14 cellular contexts compared by ENCODE assay signal in genomic region chr22:47012589-47013365, GRCh38.
A peak's percentile ranks its signal among the peaks of the same experiment; 100 is the strongest.
DNase-seq lines count a peak whose midpoint lies in the region; ATAC-seq, FAIRE-seq and TF ChIP-seq lines count a peak whose summit lies in the region.
"Had no signal": no experiment of that assay in that cellular context is flagged by ENCODE, and none has a peak within 500 bp of the region (broad histone marks: within the 10 kb centered on the region; RNA-seq: fewer than 3 reads in every experiment).

No MANE protein-coding gene starts in this region.

- no peak overlapping the region for H3K4me2 ChIP-seq in H1 (ENCODE audit: insufficient read depth in 1 of 2, low read depth in 2 of 2, low read length in 2 of 2)
- H3K4me2 ChIP-seq: A549 had no signal

- peaks cover 0 to 5% (median 2%) of the 10 kb centered on the region in 4 experiments; a peak in 2 of 8 replicates for H3K36me3 ChIP-seq in H1 (ENCODE audit: control insufficient read depth in 2 of 4, insufficient read depth in 4 of 4, low read length in 3 of 4)
- no peaks in the 10 kb centered on the region for H3K36me3 ChIP-seq in CD8-positive, alpha-beta memory T cell (ENCODE audit: insufficient read depth, low read length)

- peaks cover 3% of the 10 kb centered on the region for H3K4me1 Mint-ChIP-seq in osteocyte (ENCODE audit: unreplicated experiment)
- H3K4me1 Mint-ChIP-seq in CD8-positive, alpha-beta memory T cell, result peaks cover 15 to 29% (median 28%) of the 10 kb centered on the region in 3 donors

- no peak overlapping the region for H3K4me3 ChIP-seq in H1 (ENCODE audit: extremely low read depth in 1 of 4, insufficient read depth in 2 of 4, low read depth in 3 of 4, low read length in 4 of 4)
- no peak overlapping the region for H3K4me3 ChIP-seq in CD8-positive, alpha-beta memory T cell (ENCODE audit: low read length)
- H3K4me3 ChIP-seq: A549, dorsolateral prefrontal cortex had no signal

- H3K27me3 ChIP-seq in H1 (replicated peaks in 1 of 4; ENCODE audit: control insufficient read depth in 3 of 4, extremely low read depth in 1 of 4, insufficient read depth in 3 of 4, low read length in 3 of 4), result no peaks in the 10 kb centered on the region
- H3K27me3 ChIP-seq in CD8-positive, alpha-beta memory T cell (ENCODE audit: insufficient read depth, low read length, poor library complexity, severe bottlenecking), result no peaks in the 10 kb centered on the region
- H3K27me3 ChIP-seq: dorsolateral prefrontal cortex had no signal

- no peak overlapping the region for H3K56ac ChIP-seq in H1 (replicated peaks; ENCODE audit: insufficient read length, low read depth, low read length)

- H2BK20ac ChIP-seq in H1 (ENCODE audit: low read length), result no peak overlapping the region

- H3K23ac ChIP-seq in H1 (ENCODE audit: insufficient read length), result no peak overlapping the region

- H2AK5ac ChIP-seq in H1 (ENCODE audit: low read depth, low read length), result no peak overlapping the region

- WGBS in H1 (ENCODE audit: extremely low coverage in 1 of 2, insufficient coverage in 1 of 2, insufficient read length in 1 of 2, insufficient replicate concordance in 2 of 2, low coverage in 1 of 2, low lambda C conversion rate in 2 of 2, missing lambda C conversion rate in 1 of 2), 2 experiments, result 91% methylated on average over 20 of the region's 20 CpGs; no CpG with 5 or more reads in 1 of the 2 experiments

- H3K9me3 Mint-ChIP-seq in osteocyte (ENCODE audit: unreplicated experiment), result no peaks in the 10 kb centered on the region
- no peaks in the 10 kb centered on the region for H3K9me3 Mint-ChIP-seq in CD8-positive, alpha-beta memory T cell
- H3K9me3 Mint-ChIP-seq: stimulated activated naive CD8-positive, alpha-beta T cell treated with anti-CD3 and anti-CD28 coated beads, Interleukin-15, Interleukin-2, amounts not matched to agents 100 ng/mL and 50 ng/mL, for 24 hours had no signal

- H3K27me3 Mint-ChIP-seq in osteocyte (ENCODE audit: unreplicated experiment), result no peaks in the 10 kb centered on the region
- H3K27me3 Mint-ChIP-seq in CD8-positive, alpha-beta memory T cell, result peaks cover 0 to 1% of the 10 kb centered on the region in 2 donors
- H3K27me3 Mint-ChIP-seq: stimulated activated naive CD8-positive, alpha-beta T cell treated with anti-CD3 and anti-CD28 coated beads, Interleukin-15, Interleukin-2, amounts not matched to agents 100 ng/mL and 50 ng/mL, for 24 hours had no signal

- no peaks in the 10 kb centered on the region for H3K79me2 ChIP-seq in H1 (ENCODE audit: control insufficient read depth in 1 of 2, insufficient read depth in 2 of 2, low read length in 2 of 2)

- H3K23me2 ChIP-seq in H1 (ENCODE audit: low read depth, low read length), result peaks cover 5% of the 10 kb centered on the region; the same call in 1 of the 2 replicates

- H4K8ac ChIP-seq in H1 (ENCODE audit: extremely low read depth, insufficient read depth, low read length), result no peak overlapping the region

- H3K18ac ChIP-seq in H1 (ENCODE audit: extremely low read depth, low read length), result no peak overlapping the region

- TF ChIP-seq POLR2A in H1 (IDR thresholded peaks at IDR 0.05; ENCODE audit: control extremely low read depth in 1 of 2, low read depth in 2 of 2, low read length in 2 of 2), result no peak

- peak; percentile 45 for FAIRE-seq in H1 (lab: Jason Lieb, UNC)
- FAIRE-seq: A549 had no signal

- H4K20me1 ChIP-seq in H1 (replicated peaks in 1 of 2; ENCODE audit: control insufficient read depth in 1 of 2, insufficient read depth in 2 of 2, low read length in 2 of 2), result peaks cover 6 to 9% of the 10 kb centered on the region in 2 experiments

- no peak overlapping the region for H3K9ac ChIP-seq in H1 (replicated peaks in 1 of 4; ENCODE audit: extremely low read depth in 1 of 4, low read depth in 3 of 4, low read length in 3 of 4)

- TF ChIP-seq EP300 in H1 (IDR thresholded peaks at IDR 0.05; ENCODE audit: borderline replicate concordance in 1 of 2, low read depth in 2 of 2, low read length in 2 of 2), result no peak

- no peak overlapping the region for H2BK15ac ChIP-seq in H1 (ENCODE audit: low read length)

- H4K5ac ChIP-seq in H1 (ENCODE audit: insufficient read length, low read depth, low read length), result no peak overlapping the region

- POLR2A ChIA-PET in H1 (lab: Charles Lee; ENCODE audit: partially characterized antibody), result interaction anchor here (1.4 kb wide), 1 partner anchor 23 kb away, joined by 5 read pairs; no protein-coding TSS in a partner anchor
- POLR2A ChIA-PET in CD8-positive, alpha-beta memory T cell (lab: Charles Lee), result no interaction called here

- CTCF ChIA-PET in H1 (lab: Charles Lee; ENCODE audit: partially characterized antibody), result interaction anchor here (0.9 to 3.0 kb wide), 21 partner anchors 10 to 210 kb away, joined by 3 to 16 read pairs (median 5); no protein-coding TSS in a partner anchor
- CTCF ChIA-PET in CD8-positive, alpha-beta memory T cell (lab: Charles Lee), result no interaction called here

- H2BK120ac ChIP-seq in H1 (replicated peaks; ENCODE audit: low read depth, low read length), result no peak overlapping the region

- H3K4me3 Mint-ChIP-seq in osteocyte (ENCODE audit: unreplicated experiment), result no peak overlapping the region
- peak overlapping the region in 1 of 7 donors; percentile 40 for H3K4me3 Mint-ChIP-seq in CD8-positive, alpha-beta memory T cell
- H3K4me3 Mint-ChIP-seq: stimulated activated naive CD8-positive, alpha-beta T cell treated with anti-CD3 and anti-CD28 coated beads, Interleukin-15, Interleukin-2, amounts not matched to agents 100 ng/mL and 50 ng/mL, for 24 hours had no signal

- TF ChIP-seq CTCF in H1 (IDR thresholded peaks at IDR 0.05; ENCODE audit: control extremely low read depth in 1 of 3, insufficient read depth in 1 of 3, low read depth in 1 of 3, low read length in 3 of 3) (peak; percentile 28 to 52 (median 41)), osteocyte (IDR thresholded peaks at IDR 0.05) (peak; percentile 19)

- no peak overlapping the region for H2AFZ ChIP-seq in H1 (ENCODE audit: low read length)

- H3K14ac ChIP-seq in H1 (ENCODE audit: insufficient read length), result no peak overlapping the region

- no peak overlapping the region for H3K4ac ChIP-seq in H1 (replicated peaks; ENCODE audit: insufficient read length, low read depth, low read length)

- H2BK5ac ChIP-seq in H1 (ENCODE audit: low read depth, low read length), result no peak overlapping the region

- H3K36me3 Mint-ChIP-seq in osteocyte (ENCODE audit: unreplicated experiment), result no peaks in the 10 kb centered on the region
- peaks cover 0 to 32% (median 3%) of the 10 kb centered on the region in 3 donors for H3K36me3 Mint-ChIP-seq in CD8-positive, alpha-beta memory T cell

- no peak overlapping the region for H3K27ac Mint-ChIP-seq in osteocyte (ENCODE audit: unreplicated experiment)
- peak overlapping the region in 2 of 8 donors; percentile 71 to 93 for H3K27ac Mint-ChIP-seq in CD8-positive, alpha-beta memory T cell
- H3K27ac Mint-ChIP-seq: stimulated activated naive CD8-positive, alpha-beta T cell treated with anti-CD3 and anti-CD28 coated beads, Interleukin-15, Interleukin-2, amounts not matched to agents 100 ng/mL and 50 ng/mL, for 24 hours had no signal

- no peaks in the 10 kb centered on the region for H3K9me3 ChIP-seq in H1 (ENCODE audit: insufficient read depth in 2 of 2, low read depth in 1 of 2, low read length in 1 of 2)
- H3K9me3 ChIP-seq in CD8-positive, alpha-beta memory T cell (ENCODE audit: low read length), result no peaks in the 10 kb centered on the region
- H3K9me3 ChIP-seq: A549 had no signal

- TF ChIP-seq RAD21 in H1 (IDR thresholded peaks at IDR 0.05 in 1 of 2, conservative IDR thresholded peaks at IDR 0.05 in 1 of 2; ENCODE audit: low read depth in 2 of 2, low read length in 2 of 2), result peak; percentile 5 to 25; a peak in 2 of 4 replicates

- H4K91ac ChIP-seq in H1 (replicated peaks; ENCODE audit: insufficient read length, low read length), result no peak overlapping the region

- no peak overlapping the region for H2BK12ac ChIP-seq in H1 (ENCODE audit: low read depth, low read length)

- DNase-seq in NCI-H2029 (lab: John Stamatoyannopoulos, UW) (peak; percentile 18), NCI-H2029 treated with DMSO at 0.1 percent for 48 hours (lab: John Stamatoyannopoulos, UW) (no peak), HT1080 (ENCODE audit: low read depth) (peak; percentile 93), H1 (ENCODE audit: low read depth in 1 of 2, low spot score in 2 of 2) (no peak), osteocyte (ENCODE audit: extremely low spot score, unreplicated experiment) (no peak), RKO (ENCODE audit: low spot score) (no peak)
- no peak for DNase-seq in CD8-positive, alpha-beta memory T cell
- DNase-seq: activated CD4-positive, CD25-positive, alpha-beta regulatory T cell treated with anti-CD3 and anti-CD28 coated beads, Interleukin-2, amount 50 U/mL, for 72 hours; dorsolateral prefrontal cortex; hypothalamus; NCI-H2081 treated with DMSO at 0.1 percent for 48 hours had no signal

- no peak for ATAC-seq in GM19324 (IDR thresholded peaks at IDR 0.05; ENCODE audit: low FRiP score, unreplicated experiment)

- peaks cover 2% of the 10 kb centered on the region; the same call in 1 of the 2 replicates for H3K79me1 ChIP-seq in H1 (ENCODE audit: low read depth, low read length)

- H3K4me1 ChIP-seq in H1 (replicated peaks in 1 of 4; ENCODE audit: control insufficient read depth in 3 of 4, insufficient read depth in 4 of 4, low read length in 3 of 4), result no peaks in the 10 kb centered on the region; a peak in 2 of 7 replicates
- H3K4me1 ChIP-seq in CD8-positive, alpha-beta memory T cell (ENCODE audit: insufficient read depth, low read length), result no peaks in the 10 kb centered on the region
- H3K4me1 ChIP-seq: A549 had no signal

- H3K27ac ChIP-seq in H1 (ENCODE audit: low read depth, low read length), result no peak overlapping the region
- no peak overlapping the region for H3K27ac ChIP-seq in CD8-positive, alpha-beta memory T cell (ENCODE audit: low read depth, low read length)
- H3K27ac ChIP-seq: A549, dorsolateral prefrontal cortex had no signal

TF ChIP-seq in H1, 55 proteins besides CTCF, POLR2A, EP300 and RAD21 (continues in another document):
- TF ChIP-seq BCL11A (IDR thresholded peaks at IDR 0.05; ENCODE audit: low read depth in 2 of 2, low read length in 2 of 2), result no peak
- no peak for TF ChIP-seq ATF2 (IDR thresholded peaks at IDR 0.05; ENCODE audit: low read length)
- no peak for TF ChIP-seq SP1 (IDR thresholded peaks at IDR 0.05; ENCODE audit: low read depth, low read length)
- no peak for TF ChIP-seq KDM1A (IDR thresholded peaks at IDR 0.05; ENCODE audit: borderline replicate concordance, low read length)
- TF ChIP-seq ASH2L (IDR thresholded peaks at IDR 0.05; ENCODE audit: low read length), result no peak
- no peak for TF ChIP-seq BACH1 (IDR thresholded peaks at IDR 0.05; ENCODE audit: low read length)

Comparison
In these comparisons a context has a peak if more than half of its experiments do, and no peak if none do; other contexts are left out.
1. DNase-seq: peak in NCI-H2029 (single experiment) and HT1080 (single experiment); none in NCI-H2029 treated with DMSO at 0.1 percent for 48 hours (single experiment), H1 (0 of 2), osteocyte (single experiment), RKO (single experiment) and CD8-positive, alpha-beta memory T cell (0 of 5).